Comparison of ENCODE assay signal across 9 cellular contexts in genomic region chr17:77465358-77466041, GRCh38.
DNase-seq lines count a peak whose midpoint lies in the region; ATAC-seq, FAIRE-seq and TF ChIP-seq lines count a peak whose summit lies in the region.
"Had no signal": no experiment of that assay in that cellular context is flagged by ENCODE, and none has a peak within 500 bp of the region (broad histone marks: within the 10 kb centered on the region; RNA-seq: fewer than 3 reads in every experiment).

No MANE protein-coding gene starts in this region.

- H3K4me3 ChIP-seq in brain microvascular endothelial cell (ENCODE audit: low read depth, low read length) (no peak overlapping the region), HepG2 (replicated peaks in 1 of 3; ENCODE audit: insufficient read depth in 1 of 3, low read depth in 2 of 3, low read length in 3 of 3) (no peak overlapping the region)

- peaks cover 74% of the 10 kb centered on the region for H4K20me1 ChIP-seq in HepG2 (ENCODE audit: insufficient read depth, low read length)

- in situ Hi-C loops in brain microvascular endothelial cell (cut with HindIII; ENCODE audit: low pct_ligation_motif_present, low sequenced_read_pairs) = loop anchor here (25.0 kb wide), 1 partner anchor 128 kb away; no protein-coding TSS in a partner anchor
- in situ Hi-C loops in HepG2 (cut with HindIII; ENCODE audit: extremely low pct_ligation_motif_present, low pct_unique_long_range_greater_than_20kb) = no loop called here

- no peak overlapping the region for H3K9ac ChIP-seq in HepG2 (ENCODE audit: insufficient read depth, low read depth, low read length)

- H3K79me2 ChIP-seq in HepG2 (ENCODE audit: insufficient read depth, low read length) = peaks cover 91% of the 10 kb centered on the region

- H3K9me3 ChIP-seq in HepG2 (ENCODE audit: low read length) = no peaks in the 10 kb centered on the region

- H3K4me1 Mint-ChIP-seq in stimulated activated memory B cell treated with anti-CD40 and anti-IgM and Interleukin-4, amounts not matched to agents 10 μg/mL and 1 μg/mL and 100 μg/mL, for 72 hours = peaks cover 95% of the 10 kb centered on the region

- peak overlapping the region; percentile 76 for H3K4me3 Mint-ChIP-seq in stimulated activated memory B cell treated with anti-CD40 and anti-IgM and Interleukin-4, amounts not matched to agents 10 μg/mL and 1 μg/mL and 100 μg/mL, for 72 hours

- POLR2A ChIA-PET in HepG2 (lab: Yijun Ruan, JAX) = interaction anchor here (1.5 kb wide), 1 partner anchor 12 kb away, joined by 9 read pairs; no protein-coding TSS in a partner anchor

- no peak for TF ChIP-seq POLR2A in HepG2 (IDR thresholded peaks at IDR 0.05; ENCODE audit: insufficient read depth in 1 of 2, low read depth in 2 of 2, low read length in 2 of 2)

- peaks cover 62% of the 10 kb centered on the region for H3K4me1 ChIP-seq in HepG2 (ENCODE audit: insufficient read depth, low read length)

- H3K36me3 Mint-ChIP-seq in stimulated activated memory B cell treated with anti-CD40 and anti-IgM and Interleukin-4, amounts not matched to agents 10 μg/mL and 1 μg/mL and 100 μg/mL, for 72 hours = peaks cover 50% of the 10 kb centered on the region

- no TSS peak for BruUV-seq in HepG2 (replicated peaks; lab: Mats Ljungman, UMichigan)

- H3K27me3 Mint-ChIP-seq in stimulated activated memory B cell treated with anti-CD40 and anti-IgM and Interleukin-4, amounts not matched to agents 10 μg/mL and 1 μg/mL and 100 μg/mL, for 72 hours = no peaks in the 10 kb centered on the region

- H3K4me2 ChIP-seq in HepG2 (ENCODE audit: low read depth, low read length) = no peak overlapping the region

- TF ChIP-seq RAD21 in HepG2 (CRISPR knock-in tag; IDR thresholded peaks at IDR 0.05) = no peak

- WGBS in HepG2 (ENCODE audit: low lambda C conversion rate) = 83% methylated on average over 13 of the region's 13 CpGs

- no peak overlapping the region for H2AFZ ChIP-seq in HepG2 (ENCODE audit: low read length)

- peak overlapping the region; percentile 60 for H3K27ac ChIP-seq in brain microvascular endothelial cell
- peak overlapping the region; percentile 29 for H3K27ac ChIP-seq in HepG2 (ENCODE audit: extremely low read length, insufficient read depth, low read length)
- H3K27ac ChIP-seq: 22Rv1 had no signal

- TF ChIP-seq EP300 in HepG2 (IDR thresholded peaks at IDR 0.05; ENCODE audit: low read depth in 2 of 2, low read length in 2 of 2) (no peak), HepG2 (CRISPR knock-in tag; IDR thresholded peaks at IDR 0.05; ENCODE audit: borderline replicate concordance) (no peak)

- H3K27me3 ChIP-seq in brain microvascular endothelial cell (replicated peaks) (no peaks in the 10 kb centered on the region), HepG2 (ENCODE audit: control insufficient read depth in 1 of 2, insufficient read depth in 2 of 2, low read length in 2 of 2) (no peaks in the 10 kb centered on the region)

- peaks cover 12% of the 10 kb centered on the region for H3K9me3 Mint-ChIP-seq in stimulated activated memory B cell treated with anti-CD40 and anti-IgM and Interleukin-4, amounts not matched to agents 10 μg/mL and 1 μg/mL and 100 μg/mL, for 72 hours

- TF ChIP-seq CTCF in brain microvascular endothelial cell (IDR thresholded peaks at IDR 0.05; ENCODE audit: low read depth, low read length, missing control alignments) (no peak), HepG2 (CRISPR knock-in tag; IDR thresholded peaks at IDR 0.05) (no peak)

- intact Hi-C loops in HepG2 (cut with micrococcal nuclease; ENCODE audit: unreplicated experiment) = no loop called here

- H3K36me3 ChIP-seq in brain microvascular endothelial cell (replicated peaks) = peaks cover 9% of the 10 kb centered on the region
- H3K36me3 ChIP-seq in HepG2 (replicated peaks in 1 of 2; ENCODE audit: control insufficient read depth in 1 of 2, insufficient read depth in 2 of 2, low read length in 2 of 2) = peaks cover 28 to 56% of the 10 kb centered on the region in 2 experiments

- FAIRE-seq in HepG2 (lab: Jason Lieb, UNC) = no peak

- peak overlapping the region; percentile 95 for H3K27ac Mint-ChIP-seq in stimulated activated memory B cell treated with anti-CD40 and anti-IgM and Interleukin-4, amounts not matched to agents 10 μg/mL and 1 μg/mL and 100 μg/mL, for 72 hours

- ATAC-seq in HG03378 (IDR thresholded peaks at IDR 0.05; ENCODE audit: unreplicated experiment) (peak; percentile 42), HepG2 (no peak)
- ATAC-seq in stimulated activated memory B cell treated with anti-CD40 and anti-IgM and Interleukin-4, amounts not matched to agents 10 μg/mL and 1 μg/mL and 100 μg/mL, for 72 hours = peak; percentile 92

- CTCF ChIA-PET in HepG2 (lab: Yijun Ruan, JAX; ENCODE audit: low intra/inter-chr PET ratio, low total read pairs) = no interaction called here

- peak; percentile 15 for DNase-seq in NCI-H146 (lab: John Stamatoyannopoulos, UW)
- DNase-seq in NCI-H146 treated with DMSO at 0.1 percent for 48 hours (lab: John Stamatoyannopoulos, UW; ENCODE audit: unreplicated experiment) = no peak
- DNase-seq in T-helper 2 cell = peak in 4 of 5 experiments; percentile 63 to 95 (median 74)
- DNase-seq in brain microvascular endothelial cell = peak; percentile 60
- no peak for DNase-seq in HepG2 (ENCODE audit: low spot score)
- no peak for DNase-seq in NCI-H446 treated with DMSO at 0.1 percent for 48 hours (lab: John Stamatoyannopoulos, UW)

TF ChIP-seq in HepG2, 621 proteins besides CTCF, POLR2A, EP300 and RAD21:
- peak; percentile 70 for TF ChIP-seq RBM22 (optimal IDR thresholded peaks at IDR 0.05; ENCODE audit: low read length)
- no peak for TF ChIP-seq ZNF33B (CRISPR knock-in tag; IDR thresholded peaks at IDR 0.05)
- TF ChIP-seq TAF1 (CRISPR knock-in tag; IDR thresholded peaks at IDR 0.05) = 0 out of 2 replicates have a peak, but pooled peaks have one; percentile 8
- no peak for TF ChIP-seq HOXA5 (CRISPR knock-in tag; IDR thresholded peaks at IDR 0.05)
- no peak for TF ChIP-seq ZNF337 (CRISPR knock-in tag; IDR thresholded peaks at IDR 0.05; ENCODE audit: borderline replicate concordance, low read depth)
- TF ChIP-seq CEBPB (IDR thresholded peaks at IDR 0.05; ENCODE audit: borderline replicate concordance, low read depth, low read length) = no peak
- no peak for TF ChIP-seq ZNF124 (CRISPR knock-in tag; IDR thresholded peaks at IDR 0.05)
TF ChIP-seq in HepG2: peak in this region for 2.

Comparison
In these comparisons a context has a peak if more than half of its experiments do, and no peak if none do; other contexts are left out.
1. DNase-seq: peak in NCI-H146 (single experiment), T-helper 2 cell (4 of 5) and brain microvascular endothelial cell (single experiment); none in NCI-H146 treated with DMSO at 0.1 percent for 48 hours (single experiment), HepG2 (single experiment) and NCI-H446 treated with DMSO at 0.1 percent for 48 hours (single experiment).